ENCODE assay signal across 18 cellular contexts in genomic region chr6:106220485-106220884, GRCh38.
DNase-seq lines count a peak whose midpoint lies in the region; ATAC-seq lines count a peak whose summit lies in the region.
"Had no signal": no experiment of that assay in that cellular context is flagged by ENCODE, and none has a peak within 500 bp of the region (broad histone marks: within the 10 kb centered on the region; RNA-seq: fewer than 3 reads in every experiment).

No MANE protein-coding gene starts in this region.

- DNase-seq in Kasumi-1 (lab: John Stamatoyannopoulos, UW) (no peak), GM19238 (ENCODE audit: insufficient read length, low spot score) (no peak), HuH-7.5 (ENCODE audit: low spot score) (no peak)
- DNase-seq: ACHN; activated CD4-positive, alpha-beta T cell treated with anti-CD3 and anti-CD28 coated beads, Interleukin-2, amount 10 ng/mL, durations not matched to agents 24 days and 14 days; activated naive CD8-positive, alpha-beta T cell treated with anti-CD3 and anti-CD28 coated beads, Interleukin-2, amount 10 ng/mL, durations not matched to agents 7 days and 5 days; CD4-positive, alpha-beta memory T cell; esophagus squamous epithelium; head of caudate nucleus; islet precursor cell; NCI-H1694; NCI-H510A; stomach had no signal

- ATAC-seq in GM18498 (IDR thresholded peaks at IDR 0.05; ENCODE audit: unreplicated experiment): peak; percentile 64
- ATAC-seq in GM19455 (IDR thresholded peaks at IDR 0.05; ENCODE audit: unreplicated experiment): peak; percentile 67
- ATAC-seq in HG02610 (IDR thresholded peaks at IDR 0.05; ENCODE audit: unreplicated experiment): peak; percentile 62
- ATAC-seq in HG03280 (IDR thresholded peaks at IDR 0.05; ENCODE audit: unreplicated experiment): peak; percentile 76
- no peak for ATAC-seq in HG02981 (IDR thresholded peaks at IDR 0.05; ENCODE audit: unreplicated experiment)
